8 cellular contexts compared by ENCODE assay signal in the genomic region with DNA sequence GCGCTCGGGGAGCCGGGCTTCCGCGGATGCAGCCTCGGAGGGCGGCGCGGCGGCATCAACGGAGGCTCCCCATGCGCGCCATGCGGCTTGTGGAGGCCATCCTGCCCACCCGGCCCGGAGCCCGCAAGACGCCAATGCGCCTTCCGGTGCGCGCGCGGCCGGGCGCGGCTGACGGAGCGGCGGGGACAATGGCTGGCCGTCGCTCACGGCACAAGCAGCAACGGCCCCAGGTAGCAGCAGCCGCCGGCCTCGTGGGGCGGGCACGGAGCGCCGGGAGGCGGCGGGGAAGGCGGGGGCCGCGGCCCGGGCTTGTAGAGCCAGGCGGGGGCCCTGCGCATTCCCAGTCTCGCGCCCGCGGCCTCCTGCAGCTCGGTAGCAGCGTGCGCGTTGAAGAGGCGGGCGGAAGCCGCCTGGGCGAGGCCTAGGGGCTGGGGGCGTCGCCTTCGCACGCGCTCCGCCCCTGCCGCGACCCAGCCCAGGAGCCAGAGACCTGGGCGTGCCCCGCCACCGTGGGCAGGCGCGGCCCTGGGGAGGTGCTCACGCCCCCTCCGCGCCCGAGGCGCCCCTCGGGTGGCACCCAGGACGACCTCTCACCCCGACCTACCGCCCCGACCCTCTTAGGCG.
DNase-seq lines count a peak whose midpoint lies in the region; ATAC-seq and TF ChIP-seq lines count a peak whose summit lies in the region.
"Not testable (repeated sequence)": the region's sequence is repeated elsewhere in the genome, so short reads cannot be mapped to it uniquely, and the experiment has no call there.

No MANE protein-coding gene starts in this region.

- H3K4me3 ChIP-seq in Peyer's patch, result peak overlapping the region in 3 of 4 donors; percentile 37 to 54 (median 52)
- H3K4me3 ChIP-seq in lower lobe of right lung, upper lobe of right lung: not testable (repeated sequence)

- H3K27ac Mint-ChIP-seq in effector memory CD8-positive, alpha-beta T cell, result not testable (repeated sequence)

- TF ChIP-seq CTCF in Peyer's patch (IDR thresholded peaks at IDR 0.05); lower lobe of right lung (IDR thresholded peaks at IDR 0.05); upper lobe of right lung (IDR thresholded peaks at IDR 0.05): not testable (repeated sequence)

- not testable (repeated sequence) for DNase-seq in Peyer's patch, lower lobe of right lung, upper lobe of right lung
- peak in 1 of 3 experiments; percentile 3 for DNase-seq in effector memory CD8-positive, alpha-beta T cell

- H3K27me3 ChIP-seq in Peyer's patch; lower lobe of right lung (ENCODE audit: low read depth); upper lobe of right lung: not testable (repeated sequence)

- not testable (repeated sequence) for H3K27ac ChIP-seq in Peyer's patch, lower lobe of right lung, upper lobe of right lung

- intact Hi-C loops in lower lobe of right lung (cut with DNase I); upper lobe of right lung (cut with DNase I): not testable (repeated sequence)

- H3K4me1 Mint-ChIP-seq in effector memory CD8-positive, alpha-beta T cell (ENCODE audit: low read depth in 2 of 2), result not testable (repeated sequence)

- not testable (repeated sequence) for TF ChIP-seq POLR2A in Peyer's patch (IDR thresholded peaks at IDR 0.05)

- not testable (repeated sequence) for H3K9me3 ChIP-seq in Peyer's patch, lower lobe of right lung, upper lobe of right lung

- not testable (repeated sequence) for H3K36me3 Mint-ChIP-seq in effector memory CD8-positive, alpha-beta T cell (ENCODE audit: insufficient read depth)

- not testable (repeated sequence) for H3K27me3 Mint-ChIP-seq in effector memory CD8-positive, alpha-beta T cell

- H3K36me3 ChIP-seq in Peyer's patch, lower lobe of right lung, upper lobe of right lung: not testable (repeated sequence)

- ATAC-seq in GM18519 (IDR thresholded peaks at IDR 0.05; ENCODE audit: low FRiP score, unreplicated experiment) (peak; percentile 95), GM21367 (IDR thresholded peaks at IDR 0.05; ENCODE audit: unreplicated experiment) (peak; percentile 94), HG02763 (IDR thresholded peaks at IDR 0.05; ENCODE audit: unreplicated experiment) (peak; percentile 96), HG03280 (IDR thresholded peaks at IDR 0.05; ENCODE audit: unreplicated experiment) (peak; percentile 91), lower lobe of right lung (peak; percentile 85 to 97), upper lobe of right lung (peak; percentile 94)
- ATAC-seq in effector memory CD8-positive, alpha-beta T cell (replicated peaks), result peak; percentile 83

- not testable (repeated sequence) for H3K9me3 Mint-ChIP-seq in effector memory CD8-positive, alpha-beta T cell

- H3K4me3 Mint-ChIP-seq in effector memory CD8-positive, alpha-beta T cell, result not testable (repeated sequence)

- H3K4me1 ChIP-seq in Peyer's patch, lower lobe of right lung, upper lobe of right lung: not testable (repeated sequence)
